12 cellular contexts compared by ENCODE assay signal in the genomic region with DNA sequence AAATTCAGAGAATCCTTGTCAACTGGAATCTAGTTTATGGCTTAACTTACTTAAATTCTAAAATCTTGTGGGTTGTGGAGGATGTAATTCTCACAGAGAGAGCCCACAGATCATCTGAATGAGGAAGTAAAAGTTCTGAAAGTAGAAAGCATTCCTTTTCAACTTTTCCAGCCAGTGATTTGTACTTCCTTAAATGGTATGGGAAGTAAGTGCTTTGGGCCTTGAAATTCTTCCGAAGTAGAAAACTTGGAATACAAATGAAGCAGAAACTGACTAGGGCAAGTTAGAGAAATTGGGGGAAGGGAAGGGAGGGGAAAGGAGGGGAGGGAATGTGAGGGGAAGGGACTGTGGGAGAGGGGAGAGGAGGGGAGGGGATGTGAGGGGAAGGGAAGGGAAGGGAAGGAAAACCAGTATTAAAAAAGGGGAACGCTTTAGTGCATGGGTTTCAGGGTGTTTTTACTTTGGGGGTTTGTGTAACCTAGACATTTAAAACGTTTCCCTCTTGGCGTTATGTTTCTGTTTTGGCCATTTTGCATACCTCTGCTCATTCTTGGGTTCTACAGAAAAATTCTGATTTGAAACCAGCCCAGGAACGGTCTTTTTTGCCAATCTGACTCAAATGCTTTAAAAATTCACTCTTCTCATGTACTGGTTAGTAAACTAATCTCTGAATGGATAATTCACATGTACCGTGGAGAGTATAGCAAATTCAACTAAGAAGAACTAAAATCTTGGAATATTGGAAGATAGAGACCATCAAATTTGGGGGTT. TPM values are rescaled to one million over a fixed set of nuclear protein-coding genes. Genes with fewer than 3 reads are reported as not detected.
DNase-seq lines count a peak whose midpoint lies in the region; ATAC-seq and TF ChIP-seq lines count a peak whose summit lies in the region.
"Had no signal": no experiment of that assay in that cellular context is flagged by ENCODE, and none has a peak within 500 bp of the region (broad histone marks: within the 10 kb centered on the region; RNA-seq: fewer than 3 reads in every experiment).

No MANE protein-coding gene starts in this region.

- H3K4me2 ChIP-seq in BLaER1 treated with 17β-estradiol and CSF1 and Interleukin-3, amounts not matched to agents 10 nM and 100 nM, result peak overlapping the region in 8 of 11 experiments; percentile 40 to 66 (median 54); a peak in 14 of 22 replicates

- no peaks in the 10 kb centered on the region for H3K36me3 Mint-ChIP-seq in T-helper 17 cell (ENCODE audit: low read depth)

- H3K4me3 Mint-ChIP-seq in T-helper 17 cell, result no peak overlapping the region
- H3K4me3 Mint-ChIP-seq: immature natural killer cell had no signal

- no peak for ATAC-seq in T-helper 17 cell
- no peak for ATAC-seq in GM18498 (IDR thresholded peaks at IDR 0.05; ENCODE audit: unreplicated experiment)
- ATAC-seq in GM21786 (IDR thresholded peaks at IDR 0.05; ENCODE audit: unreplicated experiment), result no peak
- ATAC-seq in GM21367 (IDR thresholded peaks at IDR 0.05; ENCODE audit: unreplicated experiment), result no peak

- TF ChIP-seq CTCF in Peyer's patch (IDR thresholded peaks at IDR 0.05), result no peak
- TF ChIP-seq CTCF in right atrium auricular region (IDR thresholded peaks at IDR 0.05), result no peak

- H3K27ac ChIP-seq in BLaER1 treated with 17β-estradiol and CSF1 and Interleukin-3, amounts not matched to agents 10 nM and 100 nM, result no peak overlapping the region
- H3K27ac ChIP-seq in Peyer's patch, result peak overlapping the region; percentile 21 to 94 (median 54)
- H3K27ac ChIP-seq in right atrium auricular region, result peak overlapping the region; percentile 62 to 71
- peak overlapping the region; percentile 80 for H3K27ac ChIP-seq in rectal smooth muscle tissue (ENCODE audit: low read depth, low read length)

- no peak for DNase-seq in Peyer's patch
- no peak for DNase-seq in right atrium auricular region (ENCODE audit: low spot score)
- no peak for DNase-seq in T-helper 17 cell
- DNase-seq: activated CD4-positive, alpha-beta T cell treated with anti-CD3 and anti-CD28 coated beads, Interleukin-2, amount 50 U/mL, for 48 hours; immature natural killer cell; stimulated activated CD4-positive, alpha-beta T cell treated with anti-CD3 and anti-CD28 coated beads, Interleukin-4, amount 100 ng/mL, for 24 hours had no signal

- H3K27me3 ChIP-seq in BLaER1 treated with 17β-estradiol and CSF1 and Interleukin-3, amounts not matched to agents 10 nM and 100 nM, result 0 out of 22 replicates have a peak, but pooled peaks cover 0 to 4% (median 0%) of the 10 kb centered on the region in 11 experiments
- H3K27me3 ChIP-seq in Peyer's patch (no peaks in the 10 kb centered on the region), right atrium auricular region (no peaks in the 10 kb centered on the region), rectal smooth muscle tissue (ENCODE audit: control insufficient read depth, insufficient read depth, low read length) (no peaks in the 10 kb centered on the region)

- peaks cover 35 to 83% (median 66%) of the 10 kb centered on the region in 11 experiments for H3K36me3 ChIP-seq in BLaER1 treated with 17β-estradiol and CSF1 and Interleukin-3, amounts not matched to agents 10 nM and 100 nM
- peaks cover 0 to 15% (median 0%) of the 10 kb centered on the region in 3 donors for H3K36me3 ChIP-seq in Peyer's patch
- peaks cover 18% of the 10 kb centered on the region for H3K36me3 ChIP-seq in right atrium auricular region
- peaks cover 7% of the 10 kb centered on the region for H3K36me3 ChIP-seq in rectal smooth muscle tissue (ENCODE audit: control insufficient read depth, insufficient read depth, low read length)

- no peak overlapping the region for H3K27ac Mint-ChIP-seq in T-helper 17 cell
- H3K27ac Mint-ChIP-seq: IgD-negative memory B cell had no signal

- H3K4me1 Mint-ChIP-seq in T-helper 17 cell, result peaks cover 18% of the 10 kb centered on the region

- H3K27me3 Mint-ChIP-seq in T-helper 17 cell, result no peaks in the 10 kb centered on the region
- H3K27me3 Mint-ChIP-seq: IgD-negative memory B cell had no signal

- H3K9me3 ChIP-seq in BLaER1 treated with 17β-estradiol and CSF1 and Interleukin-3, amounts not matched to agents 10 nM and 100 nM (replicated peaks in 1 of 11), result no peaks in the 10 kb centered on the region
- H3K9me3 ChIP-seq in Peyer's patch, result no peaks in the 10 kb centered on the region
- H3K9me3 ChIP-seq in right atrium auricular region, result no peaks in the 10 kb centered on the region
- no peaks in the 10 kb centered on the region for H3K9me3 ChIP-seq in T-helper 17 cell (ENCODE audit: control insufficient read depth, low read length, poor library complexity, severe bottlenecking)

- peaks cover 8 to 44% (median 19%) of the 10 kb centered on the region in 10 experiments; a peak in 17 of 20 replicates for H3K4me1 ChIP-seq in BLaER1 treated with 17β-estradiol and CSF1 and Interleukin-3, amounts not matched to agents 10 nM and 100 nM
- H3K4me1 ChIP-seq in Peyer's patch (peaks cover 0 to 14% (median 0%) of the 10 kb centered on the region in 4 donors), right atrium auricular region (peaks cover 0 to 17% of the 10 kb centered on the region in 2 donors), rectal smooth muscle tissue (ENCODE audit: control insufficient read depth, insufficient read depth, low read length) (peaks cover 12% of the 10 kb centered on the region)

- H4K20me1 ChIP-seq in BLaER1 treated with 17β-estradiol and CSF1 and Interleukin-3, amounts not matched to agents 10 nM and 100 nM, result peaks cover 9 to 71% (median 33%) of the 10 kb centered on the region in 11 experiments; a peak in 18 of 22 replicates

- H3K4me3 ChIP-seq in BLaER1 treated with 17β-estradiol and CSF1 and Interleukin-3, amounts not matched to agents 10 nM and 100 nM, result no peak overlapping the region
- H3K4me3 ChIP-seq in Peyer's patch (no peak overlapping the region), right atrium auricular region (no peak overlapping the region), rectal smooth muscle tissue (ENCODE audit: low read length) (no peak overlapping the region)

- H3K9ac ChIP-seq in BLaER1 treated with 17β-estradiol and CSF1 and Interleukin-3, amounts not matched to agents 10 nM and 100 nM, result no peak overlapping the region
- H3K9ac ChIP-seq in rectal smooth muscle tissue (ENCODE audit: low read length), result no peak overlapping the region

- no peak for TF ChIP-seq POLR2A in Peyer's patch (IDR thresholded peaks at IDR 0.05)

RNA-seq across cellular contexts. Expression of gene SNTB2, which starts 15.5 kb away (rescaled TPM):
- 100 to 1,000 TPM in 1 of 4 donors, 10 to 100 TPM in 3; 14.5 to 140 (median 28.7) TPM for total RNA-seq in Peyer's patch
- total RNA-seq in right atrium auricular region, result 10 to 100 TPM; 12.3 to 35.1 TPM
- total RNA-seq in T-helper 17 cell, result 10 to 100 TPM; 15.5 to 17.9 TPM

RNA-seq across cellular contexts. Expression of gene UTP4, which starts 39.1 kb away (rescaled TPM):
- total RNA-seq in Peyer's patch (10 to 100 TPM in 3 of 4 donors, 1 to 10 TPM in 1; 8.9 to 19.4 (median 13.1) TPM), right atrium auricular region (10 to 100 TPM; 11.4 to 29.6 TPM), T-helper 17 cell (10 to 100 TPM; 29.4 to 47.2 TPM)

RNA-seq across cellular contexts. Expression of gene CHTF8, which starts 39.1 kb away (rescaled TPM):
- total RNA-seq in Peyer's patch (10 to 100 TPM; 53.9 to 68.7 (median 60.2) TPM), right atrium auricular region (10 to 100 TPM; 49.4 to 60.5 TPM), T-helper 17 cell (10 to 100 TPM; 66.1 to 68.5 TPM)

Comparison
In these comparisons a context has a peak if more than half of its experiments do, and no peak if none do; other contexts are left out.
1. H3K27ac ChIP-seq: peak in Peyer's patch (4 of 4), right atrium auricular region (2 of 2) and rectal smooth muscle tissue (single experiment); none in BLaER1 treated with 17β-estradiol and CSF1 and Interleukin-3, amounts not matched to agents 10 nM and 100 nM (0 of 11).